26 cellular contexts compared by ENCODE assay signal in the genomic region with DNA sequence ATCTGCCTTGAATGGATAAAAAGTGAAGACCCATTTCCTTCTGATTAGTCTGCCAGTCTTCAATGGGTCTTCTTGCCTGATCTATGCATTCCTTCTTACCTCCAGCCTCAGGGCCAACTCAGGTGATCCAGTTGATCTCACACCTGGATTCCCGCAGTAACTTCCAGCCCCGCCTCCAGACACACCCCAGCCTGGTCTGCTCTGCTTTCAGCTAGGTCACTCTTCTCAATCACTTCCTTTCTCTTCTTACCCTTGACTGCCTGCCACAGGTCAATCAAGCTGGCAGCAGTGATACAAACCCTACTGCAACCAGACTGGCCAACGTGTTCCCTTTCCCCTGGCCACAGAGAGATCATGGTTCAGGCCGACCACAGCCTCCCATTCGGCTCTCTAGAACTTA.
"Had no signal": no experiment of that assay in that cellular context is flagged by ENCODE, and none has a peak within 500 bp of the region (broad histone marks: within the 10 kb centered on the region; RNA-seq: fewer than 3 reads in every experiment).

No MANE protein-coding gene starts in this region.

- H3K9me3 ChIP-seq: ascending aorta, body of pancreas, MG63 had no signal

- H3K4me2 ChIP-seq: KMS-11 had no signal

- H3K9me3 Mint-ChIP-seq: activated CD4-positive, alpha-beta memory T cell treated with anti-CD3 and anti-CD28 coated beads, Interleukin-2, amount 10 ng/mL, durations not matched to agents 7 days and 5 days; activated naive CD4-positive, alpha-beta T cell treated with anti-CD3 and anti-CD28 coated beads, Interleukin-2, amount 10 ng/mL, durations not matched to agents 7 days and 5 days; activated T-helper 17 cell treated with anti-CD3 and anti-CD28 coated beads, Interleukin-2, amount 50 U/mL, for 72 hours; T-cell had no signal

- H3K4me1 ChIP-seq: ascending aorta, body of pancreas had no signal

- H3K9ac ChIP-seq: KMS-11 had no signal

- DNase-seq: activated CD4-positive, alpha-beta memory T cell treated with anti-CD3 and anti-CD28 coated beads, Interleukin-2, amount 10 ng/mL, durations not matched to agents 7 days and 5 days; activated CD4-positive, alpha-beta T cell treated with anti-CD3 and anti-CD28 coated beads for 36 hours; activated CD4-positive, alpha-beta T cell treated with anti-CD3 and anti-CD28 coated beads, Interleukin-2, amount 50 U/mL, for 1 hour; activated gamma-delta T cell; activated naive CD4-positive, alpha-beta T cell treated with anti-CD3 and anti-CD28 coated beads, Interleukin-2, amount 10 ng/mL, durations not matched to agents 7 days and 5 days; activated T-cell treated with anti-CD3 and anti-CD28 coated beads for 4 hours; activated T-cell treated with anti-CD3 and anti-CD28 coated beads, Interleukin-2, amount 50 U/mL, for 48 hours; body of pancreas; MG63; MV-4-11; NCI-H1105; NCI-H1436; NCI-H187 treated with DMSO at 0.1 percent for 48 hours; NCI-H2171; NCI-H2227 treated with DMSO at 0.1 percent for 48 hours; NCI-H446 treated with DMSO at 0.1 percent for 48 hours; NCI-H526; NCI-H774; T-cell had no signal

- H3K4me3 ChIP-seq: ascending aorta, body of pancreas, MG63, SK-N-MC had no signal

- H3K36me3 Mint-ChIP-seq: activated naive CD4-positive, alpha-beta T cell treated with anti-CD3 and anti-CD28 coated beads, Interleukin-2, amount 10 ng/mL, durations not matched to agents 7 days and 5 days; T-cell had no signal

- H3K27ac Mint-ChIP-seq: activated CD4-positive, alpha-beta memory T cell treated with anti-CD3 and anti-CD28 coated beads, Interleukin-2, amount 10 ng/mL, durations not matched to agents 7 days and 5 days; activated CD4-positive, alpha-beta T cell treated with anti-CD3 and anti-CD28 coated beads for 36 hours; activated naive CD4-positive, alpha-beta T cell treated with anti-CD3 and anti-CD28 coated beads, Interleukin-2, amount 10 ng/mL, durations not matched to agents 7 days and 5 days; activated T-helper 17 cell treated with anti-CD3 and anti-CD28 coated beads, Interleukin-2, amount 50 U/mL, for 72 hours; T-cell had no signal

- H3K4me3 Mint-ChIP-seq: activated CD4-positive, alpha-beta memory T cell treated with anti-CD3 and anti-CD28 coated beads, Interleukin-2, amount 10 ng/mL, durations not matched to agents 7 days and 5 days; activated CD4-positive, alpha-beta T cell treated with anti-CD3 and anti-CD28 coated beads for 36 hours; activated naive CD4-positive, alpha-beta T cell treated with anti-CD3 and anti-CD28 coated beads, Interleukin-2, amount 10 ng/mL, durations not matched to agents 7 days and 5 days; activated T-helper 17 cell treated with anti-CD3 and anti-CD28 coated beads, Interleukin-2, amount 50 U/mL, for 72 hours; central memory CD8-positive, alpha-beta T cell; T-cell had no signal

- H3K27me3 Mint-ChIP-seq: activated CD4-positive, alpha-beta memory T cell treated with anti-CD3 and anti-CD28 coated beads, Interleukin-2, amount 10 ng/mL, durations not matched to agents 7 days and 5 days had no signal

- H3K36me3 ChIP-seq: ascending aorta, MG63 had no signal

- H3K27ac ChIP-seq: ascending aorta, body of pancreas, KMS-11, SK-N-MC, VCaP had no signal

- H3K27me3 ChIP-seq: ascending aorta, body of pancreas, MG63 had no signal

- ATAC-seq: activated T-helper 17 cell treated with anti-CD3 and anti-CD28 coated beads, Interleukin-2, amount 50 U/mL, for 72 hours; body of pancreas; Right ventricle myocardium inferior; T-cell had no signal

- H3K4me1 Mint-ChIP-seq: activated CD4-positive, alpha-beta memory T cell treated with anti-CD3 and anti-CD28 coated beads, Interleukin-2, amount 10 ng/mL, durations not matched to agents 7 days and 5 days; activated CD4-positive, alpha-beta T cell treated with anti-CD3 and anti-CD28 coated beads for 36 hours; activated naive CD4-positive, alpha-beta T cell treated with anti-CD3 and anti-CD28 coated beads, Interleukin-2, amount 10 ng/mL, durations not matched to agents 7 days and 5 days; activated T-helper 17 cell treated with anti-CD3 and anti-CD28 coated beads, Interleukin-2, amount 50 U/mL, for 72 hours; central memory CD8-positive, alpha-beta T cell; T-cell had no signal
